In genomic region chr10:418894-419293, GRCh38 we compare ENCODE assay signal across 25 cellular contexts.
"Had no signal": no experiment of that assay in that cellular context is flagged by ENCODE, and none has a peak within 500 bp of the region (broad histone marks: within the 10 kb centered on the region; RNA-seq: fewer than 3 reads in every experiment).

No MANE protein-coding gene starts in this region.

- H3K4me1 ChIP-seq: stomach, suprapubic skin, testis, thyroid gland, transverse colon, upper lobe of left lung, upper lobe of right lung, uterus, vagina had no signal

- FAIRE-seq: urothelium cell line had no signal

- H3K9me3 ChIP-seq: stomach, suprapubic skin, testis, thoracic aorta, thyroid gland, tibial artery, tibial nerve, transverse colon, upper lobe of left lung, upper lobe of right lung, uterus, vagina had no signal

- DNase-seq: stimulated activated CD4-positive, alpha-beta T cell treated with anti-CD3 and anti-CD28 coated beads, Interleukin-2, amount 100 ng/mL, for 48 hours; stimulated activated CD4-positive, alpha-beta T cell treated with anti-CD3 and anti-CD28 coated beads, Interleukin-4, amount 100 ng/mL, for 1 hour; stimulated activated CD4-positive, alpha-beta T cell treated with anti-CD3 and anti-CD28 coated beads, Interleukin-4, amount 100 ng/mL, for 24 hours; stimulated activated CD4-positive, alpha-beta T cell treated with anti-CD3 and anti-CD28 coated beads, Interleukin-4, amount 100 ng/mL, for 4 hours; stimulated activated CD8-positive, alpha-beta memory T cell treated with anti-CD3 and anti-CD28 coated beads, Interleukin-4, amount 100 ng/mL, for 48 hours; stimulated activated naive B cell treated with anti-CD40 and anti-IgM and Interleukin-4, amounts not matched to agents 10 μg/mL and 1 μg/mL and 100 μg/mL, for 72 hours; stimulated activated naive CD4-positive, alpha-beta T cell; stimulated activated naive CD4-positive, alpha-beta T cell treated with Interleukin-2 at 50 U/mL for 16 hours; stimulated activated naive CD8-positive, alpha-beta T cell treated with anti-CD3 and anti-CD28 coated beads, Interleukin-15, amount 100 ng/mL, for 72 hours; stimulated activated naive CD8-positive, alpha-beta T cell treated with anti-CD3 and anti-CD28 coated beads, Interleukin-15, Interleukin-2, amounts not matched to agents 100 U/mL and 50 U/mL, for 24 hours; stomach; substantia nigra; testis; thyroid gland; tibial artery; transverse colon; trophoblast cell; upper lobe of left lung; upper lobe of right lung; uterus had no signal

- H3K27ac ChIP-seq: stomach, suprapubic skin, testis, thoracic aorta, thyroid gland, tibial nerve, transverse colon, upper lobe of left lung, upper lobe of right lung, uterus, vagina had no signal

- H3K27me3 ChIP-seq: stomach, suprapubic skin, testis, thyroid gland, tibial artery, tibial nerve, transverse colon, upper lobe of left lung, upper lobe of right lung, uterus, vagina had no signal

- H3K36me3 ChIP-seq: thoracic aorta, thyroid gland, transverse colon, uterus had no signal

- H3K4me3 ChIP-seq: stomach, suprapubic skin, testis, thoracic aorta, thyroid gland, tibial artery, tibial nerve, transverse colon, upper lobe of left lung, upper lobe of right lung, uterus, vagina had no signal
